ENCODE assay signal across 8 cellular contexts in the genomic region with DNA sequence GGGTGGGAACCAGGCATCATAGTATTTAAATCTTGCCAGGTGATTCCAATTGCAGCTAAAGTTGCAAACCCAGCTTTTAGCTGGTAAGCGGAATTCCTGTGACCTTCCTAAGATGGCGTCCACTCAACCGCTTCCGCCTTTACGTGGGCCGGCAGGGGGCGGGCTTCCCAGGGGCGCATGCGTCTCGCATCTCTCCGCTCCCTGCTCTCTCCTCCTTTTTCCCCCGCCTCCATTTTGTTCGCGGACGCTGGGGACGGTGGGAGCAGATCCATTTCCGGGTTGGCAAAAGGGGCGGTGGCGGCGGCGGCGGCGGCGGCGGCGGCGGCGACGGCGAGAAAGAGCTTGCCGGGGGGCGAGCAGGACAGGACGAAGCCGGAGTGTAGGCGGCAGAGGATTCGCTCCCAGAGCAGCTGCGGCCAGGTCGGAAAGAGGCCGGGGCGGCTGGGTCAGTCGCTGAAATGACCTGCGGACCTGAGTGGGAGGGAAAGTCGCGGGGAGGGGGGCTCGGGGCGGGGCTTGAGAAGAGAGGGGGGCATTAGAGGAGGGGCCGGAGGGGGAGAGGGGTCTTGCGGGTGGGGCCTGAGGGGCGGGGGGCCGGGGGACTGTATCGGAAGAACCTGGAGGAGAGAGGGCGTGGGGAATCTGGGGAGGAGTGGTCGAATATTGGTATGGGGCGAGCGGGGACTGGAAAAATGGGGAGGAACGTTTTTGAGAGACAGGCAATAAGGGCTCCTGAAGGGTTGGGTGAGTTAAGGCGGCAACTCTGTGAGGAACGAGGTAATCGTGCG. TPM values are rescaled to one million over a fixed set of nuclear protein-coding genes. Genes with fewer than 3 reads are reported as not detected.
DNase-seq lines count a peak whose midpoint lies in the region; TF ChIP-seq lines count a peak whose summit lies in the region.

A gene with protein sequence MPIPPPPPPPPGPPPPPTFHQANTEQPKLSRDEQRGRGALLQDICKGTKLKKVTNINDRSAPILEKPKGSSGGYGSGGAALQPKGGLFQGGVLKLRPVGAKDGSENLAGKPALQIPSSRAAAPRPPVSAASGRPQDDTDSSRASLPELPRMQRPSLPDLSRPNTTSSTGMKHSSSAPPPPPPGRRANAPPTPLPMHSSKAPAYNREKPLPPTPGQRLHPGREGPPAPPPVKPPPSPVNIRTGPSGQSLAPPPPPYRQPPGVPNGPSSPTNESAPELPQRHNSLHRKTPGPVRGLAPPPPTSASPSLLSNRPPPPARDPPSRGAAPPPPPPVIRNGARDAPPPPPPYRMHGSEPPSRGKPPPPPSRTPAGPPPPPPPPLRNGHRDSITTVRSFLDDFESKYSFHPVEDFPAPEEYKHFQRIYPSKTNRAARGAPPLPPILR (plus strand): TSS at position 232 of the 788 bp plus-strand sequence. CDS start 37,156 bp downstream, outside the sequence.

- peak; percentile 41 for TF ChIP-seq POLR2A in NB4 (IDR thresholded peaks at IDR 0.05; ENCODE audit: extremely low read depth, insufficient read length)
- no peak for TF ChIP-seq POLR2A in testis (IDR thresholded peaks at IDR 0.05)

- peaks cover 4% of the 10 kb centered on the region for H3K4me1 ChIP-seq in testis

- WGBS in testis, 2 donors, result 0 to 2% methylated on average over 46 to 58 of the region's 60 CpGs

- no peaks in the 10 kb centered on the region for H3K36me3 ChIP-seq in SK-N-MC (ENCODE audit: insufficient read depth, low read length)
- H3K36me3 ChIP-seq in testis (ENCODE audit: low read depth, missing control alignments), result no peaks in the 10 kb centered on the region

- H3K9ac ChIP-seq in SK-N-MC (ENCODE audit: insufficient read length), result peak within 1 kb of the TSS; percentile 82

- POLR2A ChIA-PET in HEK293T (lab: Yijun Ruan, JAX), result interaction anchor here (0.5 to 2.9 kb wide), 22 partner anchors 10 to 292 kb away, joined by 3 to 31 read pairs (median 5); partner anchors contain the start of genes CDC6, LRRC3C, ORMDL3 and TOP2A

- peaks cover 5% of the 10 kb centered on the region for H3K36me3 Mint-ChIP-seq in activated naive CD4-positive, alpha-beta T cell treated with anti-CD3 and anti-CD28 coated beads, Interleukin-2, amount 10 ng/mL, durations not matched to agents 7 days and 5 days

- H3K9me3 Mint-ChIP-seq in activated naive CD4-positive, alpha-beta T cell treated with anti-CD3 and anti-CD28 coated beads, Interleukin-2, amount 10 ng/mL, durations not matched to agents 7 days and 5 days, result no peaks in the 10 kb centered on the region

- H3K4me3 Mint-ChIP-seq in activated naive CD4-positive, alpha-beta T cell treated with anti-CD3 and anti-CD28 coated beads, Interleukin-2, amount 10 ng/mL, durations not matched to agents 7 days and 5 days, result peak within 1 kb of the TSS; percentile 78

- no peaks in the 10 kb centered on the region for H3K27me3 Mint-ChIP-seq in activated naive CD4-positive, alpha-beta T cell treated with anti-CD3 and anti-CD28 coated beads, Interleukin-2, amount 10 ng/mL, durations not matched to agents 7 days and 5 days

- no peaks in the 10 kb centered on the region for H3K27me3 ChIP-seq in testis

- peak within 1 kb of the TSS; percentile 85 for H3K27ac ChIP-seq in SK-N-MC
- H3K27ac ChIP-seq in testis, result peak within 1 kb of the TSS; percentile 96 to 97

- DNase-seq in GM03348 (ENCODE audit: low spot score), result peak; percentile 98
- peak; percentile 88 for DNase-seq in HEK293T (ENCODE audit: extremely low spot score)
- DNase-seq in NB4 (ENCODE audit: low read depth), result peak; percentile 98
- DNase-seq in SK-N-MC (ENCODE audit: low read depth, low spot score), result peak; percentile 77
- peak; percentile 98 for DNase-seq in activated naive CD4-positive, alpha-beta T cell treated with anti-CD3 and anti-CD28 coated beads, Interleukin-2, amount 10 ng/mL, durations not matched to agents 7 days and 5 days
- peak; percentile 61 for DNase-seq in glomerular endothelial cell (ENCODE audit: extremely low read depth, low read depth, low spot score)
- peak; percentile 93 for DNase-seq in occipital lobe (lab: John Stamatoyannopoulos, UW)
- DNase-seq in testis, result peak; percentile 96

- H3K9me3 ChIP-seq in SK-N-MC (ENCODE audit: low read depth, low read length), result no peaks in the 10 kb centered on the region
- H3K9me3 ChIP-seq in testis, result no peaks in the 10 kb centered on the region

- intact Hi-C loops in testis (cut with DNase I; ENCODE audit: low total_unique reads), result no loop called here

- CTCF ChIA-PET in HEK293T (lab: Yijun Ruan, JAX), result interaction anchor here (0.7 to 2.2 kb wide), 4 partner anchors 17 to 106 kb away, joined by 3 to 11 read pairs (median 4); no protein-coding TSS in a partner anchor
- CTCF ChIA-PET in activated naive CD4-positive, alpha-beta T cell treated with anti-CD3 and anti-CD28 coated beads, Interleukin-2, amount 10 ng/mL, durations not matched to agents 7 days and 5 days (lab: Charles Lee), result interaction anchor here (0.8 to 1.8 kb wide), 8 partner anchors 9 to 106 kb away, joined by 3 to 7 read pairs (median 5); no protein-coding TSS in a partner anchor

- peak; percentile 33 for TF ChIP-seq CTCF in NB4 (IDR thresholded peaks at IDR 0.05; ENCODE audit: low read depth, low read length)
- peak; percentile 76 to 89 (median 87) for TF ChIP-seq CTCF in testis (IDR thresholded peaks at IDR 0.05)

- H3K4me1 Mint-ChIP-seq in activated naive CD4-positive, alpha-beta T cell treated with anti-CD3 and anti-CD28 coated beads, Interleukin-2, amount 10 ng/mL, durations not matched to agents 7 days and 5 days, result peaks cover 34% of the 10 kb centered on the region

- H3K4me3 ChIP-seq in NB4 (ENCODE audit: low read depth, low read length) (peak within 1 kb of the TSS; percentile 74), SK-N-MC (peak within 1 kb of the TSS; percentile 81), testis (peak within 1 kb of the TSS; percentile 80 to 91)

- peak within 1 kb of the TSS; percentile 99 for H3K27ac Mint-ChIP-seq in activated naive CD4-positive, alpha-beta T cell treated with anti-CD3 and anti-CD28 coated beads, Interleukin-2, amount 10 ng/mL, durations not matched to agents 7 days and 5 days

TF ChIP-seq in HEK293T, 16 proteins besides CTCF, POLR2A, EP300 and RAD21:
- TF ChIP-seq ZNF384 (IDR thresholded peaks at IDR 0.05) (no peak), HDGF (IDR thresholded peaks at IDR 0.05; ENCODE audit: borderline replicate concordance) (no peak), ELF4 (IDR thresholded peaks at IDR 0.05) (peak; percentile 97), L3MBTL2 (conservative IDR thresholded peaks at IDR 0.05) (0 out of 2 replicates have a peak, but pooled peaks have one; percentile 45)
- TF ChIP-seq, protein P1, sequence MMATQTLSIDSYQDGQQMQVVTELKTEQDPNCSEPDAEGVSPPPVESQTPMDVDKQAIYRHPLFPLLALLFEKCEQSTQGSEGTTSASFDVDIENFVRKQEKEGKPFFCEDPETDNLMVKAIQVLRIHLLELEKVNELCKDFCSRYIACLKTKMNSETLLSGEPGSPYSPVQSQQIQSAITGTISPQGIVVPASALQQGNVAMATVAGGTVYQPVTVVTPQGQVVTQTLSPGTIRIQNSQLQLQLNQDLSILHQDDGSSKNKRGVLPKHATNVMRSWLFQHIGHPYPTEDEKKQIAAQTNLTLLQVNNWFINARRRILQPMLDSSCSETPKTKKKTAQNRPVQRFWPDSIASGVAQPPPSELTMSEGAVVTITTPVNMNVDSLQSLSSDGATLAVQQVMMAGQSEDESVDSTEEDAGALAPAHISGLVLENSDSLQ (IDR thresholded peaks at IDR 0.05), result peak; percentile 87
TF ChIP-seq in HEK293T: peak in this region for 3.

RNA-seq across cellular contexts. Expression of the gene that starts here (rescaled TPM):
- total RNA-seq in glomerular endothelial cell (15.9 and 17.3 TPM in 2 replicates), occipital lobe (8.0 TPM), testis (10 to 100 TPM; 16.4 to 20.1 TPM)
- 21.1 TPM for polyA plus RNA-seq in testis (ENCODE audit: insufficient read depth, low read depth, low replicate concordance)

Comparison
In these comparisons a context has a peak if more than half of its experiments do, and no peak if none do; other contexts are left out.
1. Peak in every context shown above with its lines: DNase-seq, H3K4me3 ChIP-seq and H3K27ac ChIP-seq.